1 cellular context compared by ENCODE assay signal in genomic region chr11:9037046-9037780, GRCh38.
TF ChIP-seq lines count a peak whose summit lies in the region.

No MANE protein-coding gene starts in this region.

TF ChIP-seq in GM23338, 12 proteins besides CTCF, POLR2A, EP300 and RAD21:
- TF ChIP-seq NANOG (IDR thresholded peaks at IDR 0.05; ENCODE audit: borderline replicate concordance) (no peak), ZNF331 (CRISPR knock-in tag; IDR thresholded peaks at IDR 0.05; ENCODE audit: low read depth) (no peak), ETS1 (IDR thresholded peaks at IDR 0.05) (no peak), STAT1 (IDR thresholded peaks at IDR 0.05; ENCODE audit: unreplicated experiment) (no peak), ZNF462 (CRISPR knock-in tag; IDR thresholded peaks at IDR 0.05) (no peak), ZNF114 (CRISPR knock-in tag; IDR thresholded peaks at IDR 0.05) (no peak), JUNB (IDR thresholded peaks at IDR 0.05; ENCODE audit: unreplicated experiment) (no peak), REST (IDR thresholded peaks at IDR 0.05; ENCODE audit: unreplicated experiment) (no peak), EZH2phosphoT487 (IDR thresholded peaks at IDR 0.05; ENCODE audit: unreplicated experiment) (no peak), CREB1 (CRISPR knock-in tag; IDR thresholded peaks at IDR 0.05; ENCODE audit: low read depth) (no peak), POLR2AphosphoS5 (IDR thresholded peaks at IDR 0.05; ENCODE audit: low read depth) (no peak), EZH2 (IDR thresholded peaks at IDR 0.05; ENCODE audit: low read depth, unreplicated experiment) (no peak)
TF ChIP-seq in GM23338: peak in this region for 0.
